In genomic region chr2:97663962-97664635, GRCh38 we compare ENCODE assay signal across 8 cellular contexts. TPM values are rescaled to one million over a fixed set of nuclear protein-coding genes. Genes with fewer than 3 reads are reported as not detected.
DNase-seq lines count a peak whose midpoint lies in the region; ATAC-seq, FAIRE-seq and TF ChIP-seq lines count a peak whose summit lies in the region.

Gene ACTR1B (minus strand): TSS chr2:97664044. CDS start chr2:97663890, 154 bp downstream.

- peak; percentile 73 for FAIRE-seq in RCC 7860 (lab: Jason Lieb, UNC)

- H3K9me3 Mint-ChIP-seq in activated T-cell treated with anti-CD3 and anti-CD28 coated beads, Interleukin-2, amount 50 U/mL, for 72 hours = no peaks in the 10 kb centered on the region

- peak; percentile 84 for ATAC-seq in GM21825 (IDR thresholded peaks at IDR 0.05; ENCODE audit: unreplicated experiment)
- ATAC-seq in activated T-cell treated with anti-CD3 and anti-CD28 coated beads, Interleukin-2, amount 50 U/mL, for 72 hours (replicated peaks in 1 of 2) = peak; percentile 78 to 80

- no peak for TF ChIP-seq POLR2A in esophagus muscularis mucosa (IDR thresholded peaks at IDR 0.05; ENCODE audit: low read depth)

- H3K36me3 ChIP-seq in DOHH2 (ENCODE audit: control insufficient read depth, low read length) = peaks cover 37% of the 10 kb centered on the region
- no peaks in the 10 kb centered on the region for H3K36me3 ChIP-seq in Karpas-422 (ENCODE audit: insufficient read depth, low read length)
- peaks cover 2 to 24% (median 10%) of the 10 kb centered on the region in 4 donors for H3K36me3 ChIP-seq in esophagus muscularis mucosa
- peaks cover 3 to 15% of the 10 kb centered on the region in 2 donors for H3K36me3 ChIP-seq in muscle layer of duodenum (ENCODE audit: control insufficient read depth in 1 of 2, insufficient read depth in 2 of 2, low read length in 2 of 2)

- H4K20me1 ChIP-seq in DOHH2 (ENCODE audit: control insufficient read depth, insufficient read depth, low read depth, low read length) (peaks cover 13% of the 10 kb centered on the region), Karpas-422 (ENCODE audit: insufficient read depth, low read depth, low read length) (no peaks in the 10 kb centered on the region)

- no peaks in the 10 kb centered on the region for H3F3A ChIP-seq in DOHH2 (ENCODE audit: control insufficient read depth, insufficient read depth)

- DNase-seq in Karpas-422 (peak; percentile 99), RCC 7860 (ENCODE audit: low spot score) (peak; percentile 97), esophagus muscularis mucosa (ENCODE audit: extremely low spot score) (peak; percentile 99)
- DNase-seq in activated T-cell treated with anti-CD3 and anti-CD28 coated beads, Interleukin-2, amount 50 U/mL, for 72 hours = peak; percentile 98 to 99
- peak; percentile 96 to 98 for DNase-seq in stimulated activated CD8-positive, alpha-beta memory T cell treated with anti-CD3 and anti-CD28 coated beads, Interleukin-7, amount 100 ng/mL, for 4 hours (ENCODE audit: low read depth in 2 of 2)

- no peak for TF ChIP-seq EP300 in esophagus muscularis mucosa (IDR thresholded peaks at IDR 0.05)

- no peaks in the 10 kb centered on the region for H3K27me3 Mint-ChIP-seq in activated T-cell treated with anti-CD3 and anti-CD28 coated beads, Interleukin-2, amount 50 U/mL, for 72 hours (ENCODE audit: low read depth)

- H3K27ac ChIP-seq in DOHH2 (ENCODE audit: low read depth, low read length) = peak within 1 kb of the TSS; percentile 66
- peak within 1 kb of the TSS; percentile 65 for H3K27ac ChIP-seq in Karpas-422 (ENCODE audit: low read length)
- peak within 1 kb of the TSS; percentile 88 to 98 (median 94) for H3K27ac ChIP-seq in esophagus muscularis mucosa (replicated peaks in 1 of 4)
- H3K27ac ChIP-seq in muscle layer of duodenum (ENCODE audit: low read length) = peak within 1 kb of the TSS; percentile 93

- H3K4me3 Mint-ChIP-seq in activated T-cell treated with anti-CD3 and anti-CD28 coated beads, Interleukin-2, amount 50 U/mL, for 72 hours = peak within 1 kb of the TSS; percentile 94

- peak within 1 kb of the TSS; percentile 100 for H3K4me2 ChIP-seq in DOHH2 (ENCODE audit: low read length)
- peak within 1 kb of the TSS; percentile 83 for H3K4me2 ChIP-seq in Karpas-422 (ENCODE audit: low read depth, low read length, poor library complexity, severe bottlenecking)

- H3K27ac Mint-ChIP-seq in activated T-cell treated with anti-CD3 and anti-CD28 coated beads, Interleukin-2, amount 50 U/mL, for 72 hours = peak within 1 kb of the TSS; percentile 96

- peaks cover 20% of the 10 kb centered on the region for H3K4me1 ChIP-seq in DOHH2 (ENCODE audit: control insufficient read depth, low read length)
- H3K4me1 ChIP-seq in Karpas-422 (ENCODE audit: low read length) = peaks cover 21% of the 10 kb centered on the region
- H3K4me1 ChIP-seq in esophagus muscularis mucosa = peaks cover 31 to 37% (median 35%) of the 10 kb centered on the region in 4 donors
- peaks cover 8 to 31% of the 10 kb centered on the region in 2 donors for H3K4me1 ChIP-seq in muscle layer of duodenum (ENCODE audit: control insufficient read depth in 1 of 2, insufficient read depth in 2 of 2, low read length in 2 of 2)

- WGBS in esophagus muscularis mucosa = 0% methylated on average over 36 of the region's 60 CpGs

- TF ChIP-seq CTCF in DOHH2 (IDR thresholded peaks at IDR 0.05; ENCODE audit: low read depth, low read length, poor library complexity, severe bottlenecking) (peak; percentile 63), esophagus muscularis mucosa (IDR thresholded peaks at IDR 0.05) (peak; percentile 44 to 74 (median 68))

- H3K4me3 ChIP-seq in DOHH2 (ENCODE audit: low read length) (peak within 1 kb of the TSS; percentile 100), Karpas-422 (ENCODE audit: low read length) (peak within 1 kb of the TSS; percentile 86), esophagus muscularis mucosa (peak within 1 kb of the TSS; percentile 67 to 85 (median 76)), muscle layer of duodenum (ENCODE audit: low read depth in 1 of 2, low read length in 2 of 2) (peak within 1 kb of the TSS; percentile 77 to 79)

- peak within 1 kb of the TSS; percentile 85 for H3K9ac ChIP-seq in Karpas-422 (ENCODE audit: low read length)

- H3K9me3 ChIP-seq in DOHH2 (ENCODE audit: control insufficient read depth, insufficient read depth, low read length) = no peaks in the 10 kb centered on the region
- no peaks in the 10 kb centered on the region for H3K9me3 ChIP-seq in Karpas-422 (ENCODE audit: low read length)
- H3K9me3 ChIP-seq in esophagus muscularis mucosa = no peaks in the 10 kb centered on the region
- H3K9me3 ChIP-seq in muscle layer of duodenum (ENCODE audit: control insufficient read depth in 1 of 2, low read length in 2 of 2) = no peaks in the 10 kb centered on the region

- peak within 1 kb of the TSS; percentile 96 for H2AFZ ChIP-seq in Karpas-422 (ENCODE audit: low read length)

- H3K79me2 ChIP-seq in DOHH2 (ENCODE audit: control insufficient read depth, low read length) (peaks cover 39% of the 10 kb centered on the region), Karpas-422 (ENCODE audit: low read length) (peaks cover 31% of the 10 kb centered on the region)

- H3K4me1 Mint-ChIP-seq in activated T-cell treated with anti-CD3 and anti-CD28 coated beads, Interleukin-2, amount 50 U/mL, for 72 hours (ENCODE audit: low read depth) = peaks cover 34% of the 10 kb centered on the region

- no peaks in the 10 kb centered on the region for H3K9me2 ChIP-seq in DOHH2 (replicated peaks; ENCODE audit: control insufficient read depth, low read length)
- H3K9me2 ChIP-seq in Karpas-422 (replicated peaks; ENCODE audit: insufficient read depth, low read length) = no peaks in the 10 kb centered on the region

- intact Hi-C loops in esophagus muscularis mucosa (cut with DNase I) = loop anchor here (2.0 to 5.0 kb wide), 3 partner anchors 19 to 72 kb away; no protein-coding TSS in a partner anchor

- H3K27me3 ChIP-seq in DOHH2 (ENCODE audit: control insufficient read depth, low read length) (no peaks in the 10 kb centered on the region), Karpas-422 (ENCODE audit: low read length) (no peaks in the 10 kb centered on the region), esophagus muscularis mucosa (no peaks in the 10 kb centered on the region), muscle layer of duodenum (ENCODE audit: low read depth, low read length) (no peaks in the 10 kb centered on the region)

- peaks cover 3 to 9% of the 10 kb centered on the region in 2 donors for H3K36me3 Mint-ChIP-seq in activated T-cell treated with anti-CD3 and anti-CD28 coated beads, Interleukin-2, amount 50 U/mL, for 72 hours (ENCODE audit: insufficient read depth in 2 of 2)

RNA-seq across cellular contexts. Expression of gene ACTR1B, which starts in this region (rescaled TPM):
- 32.1 and 65.3 TPM in 2 replicates for total RNA-seq in Karpas-422 (2014; rRNA removed; shearing (Covaris generic); ENCODE audit: low replicate concordance)
- total RNA-seq in activated T-cell treated with anti-CD3 and anti-CD28 coated beads, Interleukin-2, amount 50 U/mL, for 72 hours = 100 to 1,000 TPM; 123 to 129 TPM
- total RNA-seq in esophagus muscularis mucosa = 10 to 100 TPM; 74.3 to 89.2 (median 83.9) TPM

Comparison
In these comparisons a context has a peak if more than half of its experiments do, and no peak if none do; other contexts are left out.
1. Peak in every context shown above with its lines: DNase-seq, ATAC-seq, H3K4me3 ChIP-seq and H3K27ac ChIP-seq.